ENCODE assay signal across 8 cellular contexts in genomic region chr14:37246427-37246829, GRCh38. TPM values are rescaled to one million over a fixed set of nuclear protein-coding genes. Genes with fewer than 3 reads are reported as not detected.
DNase-seq lines count a peak whose midpoint lies in the region; ATAC-seq, FAIRE-seq and TF ChIP-seq lines count a peak whose summit lies in the region.

No MANE protein-coding gene starts in this region.

- no peak overlapping the region for H3K4me3 ChIP-seq in bronchial epithelial cell (ENCODE audit: low read depth, low read length)

- FAIRE-seq in D721Med (lab: Jason Lieb, UNC), result peak; percentile 74
- no peak for FAIRE-seq in bronchial epithelial cell (lab: Jason Lieb, UNC)

- no peaks in the 10 kb centered on the region for H3K36me3 ChIP-seq in bronchial epithelial cell (ENCODE audit: control insufficient read depth, insufficient read depth, low read length)

- no peaks in the 10 kb centered on the region for H3K36me3 Mint-ChIP-seq in activated naive CD4-positive, alpha-beta T cell treated with anti-CD3 and anti-CD28 coated beads, Interleukin-2, amount 10 ng/mL, durations not matched to agents 7 days and 5 days

- peak; percentile 16 for DNase-seq in D721Med (ENCODE audit: insufficient read length, low spot score)
- peak; percentile 27 for DNase-seq in HEK293T (ENCODE audit: extremely low spot score)
- peak; percentile 17 to 72 for DNase-seq in NCI-H524 (lab: John Stamatoyannopoulos, UW)
- DNase-seq in bronchial epithelial cell (ENCODE audit: low read depth), result peak; percentile 56
- DNase-seq in lung microvascular endothelial cell (ENCODE audit: low read depth in 2 of 2), result peak; percentile 65 to 71
- DNase-seq in activated naive CD4-positive, alpha-beta T cell treated with anti-CD3 and anti-CD28 coated beads, Interleukin-2, amount 10 ng/mL, durations not matched to agents 7 days and 5 days, result no peak
- no peak for DNase-seq in stimulated activated CD8-positive, alpha-beta memory T cell treated with anti-CD3 and anti-CD28 coated beads, Interleukin-4, amount 100 ng/mL, for 48 hours

- CTCF ChIA-PET in HEK293T (lab: Yijun Ruan, JAX), result interaction anchor here (0.6 to 2.2 kb wide), 3 partner anchors 16 to 1167 kb away, joined by 3 to 8 read pairs (median 6); no protein-coding TSS in a partner anchor
- CTCF ChIA-PET in activated naive CD4-positive, alpha-beta T cell treated with anti-CD3 and anti-CD28 coated beads, Interleukin-2, amount 10 ng/mL, durations not matched to agents 7 days and 5 days (lab: Charles Lee), result interaction anchor here (0.7 to 1.3 kb wide), 6 partner anchors 9 to 630 kb away, joined by 3 to 8 read pairs (median 3); no protein-coding TSS in a partner anchor

- no peaks in the 10 kb centered on the region for H3K27me3 ChIP-seq in bronchial epithelial cell (ENCODE audit: control insufficient read depth, insufficient read depth, low read length)

- H3K9me3 Mint-ChIP-seq in activated naive CD4-positive, alpha-beta T cell treated with anti-CD3 and anti-CD28 coated beads, Interleukin-2, amount 10 ng/mL, durations not matched to agents 7 days and 5 days, result no peaks in the 10 kb centered on the region

- H3K4me3 Mint-ChIP-seq in activated naive CD4-positive, alpha-beta T cell treated with anti-CD3 and anti-CD28 coated beads, Interleukin-2, amount 10 ng/mL, durations not matched to agents 7 days and 5 days, result no peak overlapping the region

- H3K27ac Mint-ChIP-seq in activated naive CD4-positive, alpha-beta T cell treated with anti-CD3 and anti-CD28 coated beads, Interleukin-2, amount 10 ng/mL, durations not matched to agents 7 days and 5 days, result no peak overlapping the region

- ATAC-seq in GM21360 (IDR thresholded peaks at IDR 0.05; ENCODE audit: unreplicated experiment), result no peak

- POLR2A ChIA-PET in HEK293T (lab: Yijun Ruan, JAX), result no interaction called here

- H3K4me1 Mint-ChIP-seq in activated naive CD4-positive, alpha-beta T cell treated with anti-CD3 and anti-CD28 coated beads, Interleukin-2, amount 10 ng/mL, durations not matched to agents 7 days and 5 days, result no peaks in the 10 kb centered on the region

- peak; percentile 67 for TF ChIP-seq CTCF in D721Med (IDR thresholded peaks at IDR 0.05; ENCODE audit: insufficient read depth, missing control alignments)
- TF ChIP-seq CTCF in bronchial epithelial cell (IDR thresholded peaks at IDR 0.05; ENCODE audit: insufficient read depth, low read length, severe bottlenecking), result peak; percentile 57

- H3K27me3 Mint-ChIP-seq in activated naive CD4-positive, alpha-beta T cell treated with anti-CD3 and anti-CD28 coated beads, Interleukin-2, amount 10 ng/mL, durations not matched to agents 7 days and 5 days, result no peaks in the 10 kb centered on the region

TF ChIP-seq in HEK293T, 16 proteins besides CTCF, POLR2A, EP300 and RAD21:
- TF ChIP-seq FOXK2 (IDR thresholded peaks at IDR 0.05) (no peak), L3MBTL2 (conservative IDR thresholded peaks at IDR 0.05) (no peak), NFRKB (IDR thresholded peaks at IDR 0.05) (no peak), FOXM1 (IDR thresholded peaks at IDR 0.05; ENCODE audit: borderline replicate concordance) (no peak), TARDBP (IDR thresholded peaks at IDR 0.05) (no peak), PKNOX1 (IDR thresholded peaks at IDR 0.05) (no peak), HDGF (IDR thresholded peaks at IDR 0.05; ENCODE audit: borderline replicate concordance) (no peak)

RNA-seq across cellular contexts. Expression of gene MIPOL1, which starts 48.7 kb away (rescaled TPM):
- total RNA-seq in bronchial epithelial cell (11.1 and 16.6 TPM in 2 replicates), lung microvascular endothelial cell (6.1 and 6.9 TPM in 2 replicates)

Comparison
In these comparisons a context has a peak if more than half of its experiments do, and no peak if none do; other contexts are left out.
1. DNase-seq: peak in D721Med (single experiment), HEK293T (single experiment), NCI-H524 (2 of 2), bronchial epithelial cell (single experiment) and lung microvascular endothelial cell (2 of 2); none in activated naive CD4-positive, alpha-beta T cell treated with anti-CD3 and anti-CD28 coated beads, Interleukin-2, amount 10 ng/mL, durations not matched to agents 7 days and 5 days (single experiment) and stimulated activated CD8-positive, alpha-beta memory T cell treated with anti-CD3 and anti-CD28 coated beads, Interleukin-4, amount 100 ng/mL, for 48 hours (single experiment).